17 cellular contexts compared by ENCODE assay signal in the genomic region with DNA sequence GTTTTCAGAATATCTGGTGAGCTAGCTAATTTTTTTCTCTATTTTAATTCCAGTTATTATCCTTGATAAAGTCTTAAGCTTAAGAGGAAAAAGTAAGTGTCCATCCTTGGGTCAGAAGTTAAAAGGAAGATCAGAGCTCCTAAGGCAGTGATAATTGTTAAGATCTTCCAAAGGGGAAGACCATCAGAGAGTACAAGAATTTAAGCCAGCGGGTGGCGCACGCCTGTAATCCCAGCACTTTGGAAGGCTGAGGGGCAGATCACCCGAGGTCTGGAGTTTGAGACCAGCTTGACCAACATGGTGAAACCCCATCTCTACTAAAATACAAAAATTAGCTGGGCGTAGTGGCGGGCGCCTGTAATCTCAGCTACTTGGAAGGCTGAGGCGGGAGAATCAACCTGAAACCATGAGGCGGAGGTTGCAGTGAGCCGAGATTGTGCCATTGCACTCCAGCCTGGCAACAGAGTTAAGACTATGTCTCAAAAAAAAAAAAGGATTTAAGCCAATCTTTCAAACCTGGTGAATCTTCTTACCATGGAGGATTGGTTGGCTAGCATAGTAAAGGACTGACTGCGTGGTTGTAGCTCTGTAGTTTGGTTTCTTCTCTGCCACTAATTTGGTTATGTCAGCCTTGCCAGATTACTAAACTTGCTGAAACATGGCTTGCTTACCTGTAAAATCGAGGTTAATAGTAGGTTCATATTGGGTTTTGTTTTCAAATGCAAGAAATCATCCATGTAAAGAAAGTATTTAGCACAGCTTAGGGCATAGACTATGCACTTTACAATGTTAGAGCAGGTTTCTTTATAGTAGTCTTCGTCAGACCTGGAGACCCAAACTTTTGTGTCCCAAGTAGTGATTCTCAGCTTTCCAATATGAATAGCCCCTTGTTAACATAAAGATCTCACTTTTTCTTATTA. TPM values are rescaled to one million over a fixed set of nuclear protein-coding genes. Genes with fewer than 3 reads are reported as not detected.
A peak's percentile ranks its signal among the peaks of the same experiment; 100 is the strongest.
DNase-seq lines count a peak whose midpoint lies in the region; ATAC-seq, FAIRE-seq and TF ChIP-seq lines count a peak whose summit lies in the region.
"Had no signal": no experiment of that assay in that cellular context is flagged by ENCODE, and none has a peak within 500 bp of the region (broad histone marks: within the 10 kb centered on the region; RNA-seq: fewer than 3 reads in every experiment).

No MANE protein-coding gene starts in this region.

- TF ChIP-seq POLR2A in K562 (conservative IDR thresholded peaks at IDR 0.05), result peak; percentile 46; the same call in 1 of the 2 replicates

- no peak overlapping the region for H3K4me3 ChIP-seq in H7 (ENCODE audit: insufficient read depth, low read depth, low read length)
- no peak overlapping the region for H3K4me3 ChIP-seq in K562
- no peak overlapping the region for H3K4me3 ChIP-seq in neural progenitor cell
- no peak overlapping the region for H3K4me3 ChIP-seq in naive thymus-derived CD4-positive, alpha-beta T cell (ENCODE audit: low read length)
- H3K4me3 ChIP-seq: A549, GM12878 had no signal

- 92% methylated on average over 13 of the region's 13 CpGs for WGBS in K562 (ENCODE audit: insufficient coverage, low coverage, missing lambda C conversion rate)

- DNase-seq in activated naive CD4-positive, alpha-beta T cell treated with anti-CD3 and anti-CD28 coated beads for 36 hours, result no peak
- DNase-seq in activated naive CD4-positive, alpha-beta T cell (lab: John Stamatoyannopoulos, UW), result no peak
- DNase-seq in H7 (peak; percentile 2), K562 (ENCODE audit: extremely low read depth in 1 of 4, low spot score in 3 of 4) (no peak), neural progenitor cell (ENCODE audit: low spot score) (no peak), GM20000 (ENCODE audit: low spot score) (no peak), NCI-H2196 treated with DMSO at 0.1 percent for 48 hours (lab: John Stamatoyannopoulos, UW; ENCODE audit: unreplicated experiment) (no peak)
- DNase-seq in naive thymus-derived CD4-positive, alpha-beta T cell, result no peak
- DNase-seq: AML-193, Calu3, DMS79, Karpas-422, NCI-H1105 treated with DMSO at 0.1 percent for 48 hours, NCI-H187, SIG-M5 had no signal

- intact Hi-C loops in activated naive CD4-positive, alpha-beta T cell treated with anti-CD3 and anti-CD28 coated beads for 36 hours (cut with micrococcal nuclease), result no loop called here
- intact Hi-C loops in K562 (cut with micrococcal nuclease), result no loop called here
- intact Hi-C loops in naive thymus-derived CD4-positive, alpha-beta T cell (cut with micrococcal nuclease), result no loop called here

- TF ChIP-seq RAD21 in K562 (CRISPR knock-in tag; conservative IDR thresholded peaks at IDR 0.05 in 1 of 2, IDR thresholded peaks at IDR 0.05 in 1 of 2), result no peak

- H3K4me1 Mint-ChIP-seq in activated naive CD4-positive, alpha-beta T cell treated with anti-CD3 and anti-CD28 coated beads for 36 hours (ENCODE audit: low read depth), result peaks cover 27% of the 10 kb centered on the region
- H3K4me1 Mint-ChIP-seq in neural progenitor cell, result no peaks in the 10 kb centered on the region
- H3K4me1 Mint-ChIP-seq in naive thymus-derived CD4-positive, alpha-beta T cell, result peaks cover 0 to 22% (median 4%) of the 10 kb centered on the region in 7 donors

- no peaks in the 10 kb centered on the region for H3K27me3 Mint-ChIP-seq in activated naive CD4-positive, alpha-beta T cell treated with anti-CD3 and anti-CD28 coated beads for 36 hours (ENCODE audit: low read depth)
- no peaks in the 10 kb centered on the region for H3K27me3 Mint-ChIP-seq in neural progenitor cell (ENCODE audit: insufficient read depth, low read depth)
- no peaks in the 10 kb centered on the region for H3K27me3 Mint-ChIP-seq in naive thymus-derived CD4-positive, alpha-beta T cell

- in situ Hi-C loops in K562 (cut with MboI), result no loop called here

- no peaks in the 10 kb centered on the region for H3K9me1 ChIP-seq in K562 (ENCODE audit: control insufficient read depth, insufficient read depth, low read length)

- H3K9me3 Mint-ChIP-seq in activated naive CD4-positive, alpha-beta T cell treated with anti-CD3 and anti-CD28 coated beads for 36 hours, result no peaks in the 10 kb centered on the region
- H3K9me3 Mint-ChIP-seq in neural progenitor cell, result no peaks in the 10 kb centered on the region
- H3K9me3 Mint-ChIP-seq in naive thymus-derived CD4-positive, alpha-beta T cell, result no peaks in the 10 kb centered on the region

- POLR2A ChIA-PET in K562 (lab: Yijun Ruan, JAX), result interaction anchor here (0.6 to 3.2 kb wide), 6 partner anchors 10 to 1385 kb away, joined by 3 to 25 read pairs (median 4); a partner anchor contains a TSS
- POLR2A ChIA-PET in naive thymus-derived CD4-positive, alpha-beta T cell (lab: Charles Lee), result interaction anchor here (1.2 kb wide), 1 partner anchor 9 kb away, joined by 3 read pairs; no protein-coding TSS in a partner anchor

- no peak overlapping the region for H2AFZ ChIP-seq in K562 (ENCODE audit: low read depth, low read length)
- H2AFZ ChIP-seq in neural progenitor cell (replicated peaks), result no peak overlapping the region

- H3K4me2 ChIP-seq in K562 (ENCODE audit: insufficient read depth, low read length) (no peak overlapping the region), neural progenitor cell (no peak overlapping the region)
- H3K4me2 ChIP-seq: A549 had no signal

- H3K9ac ChIP-seq in K562 (ENCODE audit: insufficient read depth in 1 of 2, low read depth in 2 of 2, low read length in 2 of 2), result no peak overlapping the region
- H3K9ac ChIP-seq in neural progenitor cell, result no peak overlapping the region

- TF ChIP-seq EP300 in K562 (IDR thresholded peaks at IDR 0.05; ENCODE audit: low read length), result no peak

- peak in 2 of 3 experiments; percentile 17 to 21; a peak in 1 of 6 replicates for TF ChIP-seq CTCF in K562 (IDR thresholded peaks at IDR 0.05 in 2 of 3, conservative IDR thresholded peaks at IDR 0.05 in 1 of 3; ENCODE audit: insufficient read depth in 2 of 3, low read depth in 1 of 3, low read length in 3 of 3)
- TF ChIP-seq CTCF in neural progenitor cell (IDR thresholded peaks at IDR 0.05), result no peak
- no peak for TF ChIP-seq CTCF in GM20000 (IDR thresholded peaks at IDR 0.05; ENCODE audit: extremely low read depth, missing control alignments)

- H3K36me3 Mint-ChIP-seq in activated naive CD4-positive, alpha-beta T cell treated with anti-CD3 and anti-CD28 coated beads for 36 hours (ENCODE audit: low read depth), result peaks cover 49% of the 10 kb centered on the region
- H3K36me3 Mint-ChIP-seq in neural progenitor cell, result peaks cover 32% of the 10 kb centered on the region
- H3K36me3 Mint-ChIP-seq in naive thymus-derived CD4-positive, alpha-beta T cell, result peaks cover 9 to 49% (median 22%) of the 10 kb centered on the region in 5 donors

- H3K4me1 ChIP-seq in K562 (replicated peaks in 1 of 2; ENCODE audit: control insufficient read depth in 2 of 2, insufficient read depth in 2 of 2, low read length in 2 of 2) (no peaks in the 10 kb centered on the region), neural progenitor cell (no peaks in the 10 kb centered on the region)
- H3K4me1 ChIP-seq in naive thymus-derived CD4-positive, alpha-beta T cell (ENCODE audit: control insufficient read depth in 2 of 2, insufficient read depth in 2 of 2, low read length in 2 of 2), result no peaks in the 10 kb centered on the region

- peak; percentile 11 for FAIRE-seq in K562 (lab: Jason Lieb, UNC)
- FAIRE-seq: A549, GM12878 had no signal

- H3K79me2 ChIP-seq in K562 (ENCODE audit: control insufficient read depth, insufficient read depth, low read length), result no peaks in the 10 kb centered on the region
- peaks cover 4% of the 10 kb centered on the region for H3K79me2 ChIP-seq in neural progenitor cell (ENCODE audit: low read depth)

- H3K27ac Mint-ChIP-seq in activated naive CD4-positive, alpha-beta T cell treated with anti-CD3 and anti-CD28 coated beads for 36 hours, result peak overlapping the region; percentile 36
- no peak overlapping the region for H3K27ac Mint-ChIP-seq in neural progenitor cell
- peak overlapping the region in 4 of 9 donors; percentile 19 to 56 (median 44) for H3K27ac Mint-ChIP-seq in naive thymus-derived CD4-positive, alpha-beta T cell

- H3K27me3 ChIP-seq in H7 (ENCODE audit: control insufficient read depth, insufficient read depth, low read length), result no peaks in the 10 kb centered on the region
- H3K27me3 ChIP-seq in K562 (ENCODE audit: control insufficient read depth in 2 of 2, insufficient read depth in 2 of 2, low read length in 2 of 2), result no peaks in the 10 kb centered on the region
- H3K27me3 ChIP-seq in neural progenitor cell, result no peaks in the 10 kb centered on the region
- H3K27me3 ChIP-seq in naive thymus-derived CD4-positive, alpha-beta T cell (ENCODE audit: control insufficient read depth in 2 of 2, insufficient read depth in 2 of 2, low read length in 2 of 2), result no peaks in the 10 kb centered on the region

- H3K9me3 ChIP-seq in K562 (replicated peaks; ENCODE audit: control insufficient read depth, insufficient read depth, low read depth, low read length) (no peaks in the 10 kb centered on the region), neural progenitor cell (ENCODE audit: low read depth) (no peaks in the 10 kb centered on the region)
- H3K9me3 ChIP-seq in naive thymus-derived CD4-positive, alpha-beta T cell (ENCODE audit: control insufficient read depth in 2 of 3, low read length in 3 of 3), result no peaks in the 10 kb centered on the region
- H3K9me3 ChIP-seq: A549 had no signal

- CTCF ChIA-PET in activated naive CD4-positive, alpha-beta T cell treated with anti-CD3 and anti-CD28 coated beads for 36 hours (lab: Charles Lee), result interaction anchor here (0.6 kb wide), 1 partner anchor 17 kb away, joined by 4 read pairs; no protein-coding TSS in a partner anchor
- CTCF ChIA-PET in K562 (lab: Yijun Ruan, JAX; ENCODE audit: low intra/inter-chr PET ratio), result no interaction called here
- CTCF ChIA-PET in naive thymus-derived CD4-positive, alpha-beta T cell (lab: Charles Lee), result interaction anchor here (1.5 kb wide), 1 partner anchor 9 kb away, joined by 4 read pairs; no protein-coding TSS in a partner anchor

- H3K36me3 ChIP-seq in H7 (replicated peaks; ENCODE audit: control insufficient read depth, insufficient read depth, low read length), result peaks cover 43% of the 10 kb centered on the region
- peaks cover 77% of the 10 kb centered on the region for H3K36me3 ChIP-seq in K562 (ENCODE audit: control insufficient read depth, insufficient read depth, low read length)
- peaks cover 39% of the 10 kb centered on the region for H3K36me3 ChIP-seq in neural progenitor cell
- peaks cover 16 to 72% (median 31%) of the 10 kb centered on the region in 3 experiments for H3K36me3 ChIP-seq in naive thymus-derived CD4-positive, alpha-beta T cell (ENCODE audit: control insufficient read depth in 2 of 3, insufficient read depth in 3 of 3, low read length in 3 of 3)

- BruUV-seq in K562 (replicated peaks; lab: Mats Ljungman, UMichigan), result no TSS peak

- no peaks in the 10 kb centered on the region for H4K20me1 ChIP-seq in K562 (replicated peaks; ENCODE audit: control insufficient read depth, insufficient read depth, low read length)
- peaks cover 29% of the 10 kb centered on the region for H4K20me1 ChIP-seq in neural progenitor cell (ENCODE audit: low read depth)

- no peak overlapping the region for H3K4me3 Mint-ChIP-seq in activated naive CD4-positive, alpha-beta T cell treated with anti-CD3 and anti-CD28 coated beads for 36 hours
- no peak overlapping the region for H3K4me3 Mint-ChIP-seq in neural progenitor cell
- no peak overlapping the region for H3K4me3 Mint-ChIP-seq in naive thymus-derived CD4-positive, alpha-beta T cell

- H3K27ac ChIP-seq in K562 (ENCODE audit: extremely low read depth, low read depth, low read length), result no peak overlapping the region
- peak overlapping the region; percentile 5 for H3K27ac ChIP-seq in neural progenitor cell
- no peak overlapping the region for H3K27ac ChIP-seq in naive thymus-derived CD4-positive, alpha-beta T cell (ENCODE audit: low read depth, low read length)
- H3K27ac ChIP-seq: A549 had no signal

- peaks cover 55% of the 10 kb centered on the region for H3F3A ChIP-seq in neural progenitor cell (ENCODE audit: low read depth)

- peak; percentile 59 for ATAC-seq in K562
- no peak for ATAC-seq in naive thymus-derived CD4-positive, alpha-beta T cell
- ATAC-seq: A549, GM12878 had no signal

RNA-seq across cellular contexts. Expression of a gene that starts 15.9 kb away (rescaled TPM):
- total RNA-seq in activated naive CD4-positive, alpha-beta T cell treated with anti-CD3 and anti-CD28 coated beads for 36 hours, result 10 to 100 TPM; 58.1 to 58.5 TPM
- 268 and 318 TPM in 2 replicates for total RNA-seq in H7 (2014; rRNA removed; shearing (Covaris generic))
- 26.5 and 51.2 TPM in 2 replicates for total RNA-seq in K562 (2011; cell fraction: chromatin; rRNA removed; ENCODE audit: low replicate concordance)
- 19.3 and 20.1 TPM in 2 replicates for total RNA-seq in K562 (2011; cell fraction: nucleolus; rRNA removed)
- total RNA-seq in K562 (2011; cell fraction: nucleoplasm; rRNA removed), result 46.7 and 64.7 TPM in 2 replicates
- total RNA-seq in K562 (2014; rRNA removed) (68.9 and 72.4 TPM in 2 replicates), K562 (2014; rRNA removed; fragmentation: Illumina TruSeq; extraction: Trizol) (81.7 and 86.5 TPM in 2 replicates), K562 (2015; rRNA removed; fragmentation: Illumina TruSeq; extraction: Trizol) (76.2 and 83.4 TPM in 2 replicates), K562 (2021) (86.0 and 87.8 TPM in 2 replicates), neural progenitor cell (ENCODE audit: low replicate concordance) (99.6 and 130 TPM in 2 replicates)
- polyA plus RNA-seq in K562 (2011; rRNA removed) (95.0 and 139 TPM in 2 replicates), K562 (2014; fragmentation: Illumina TruSeq; extraction: Trizol) (91.4 and 103 TPM in 2 replicates), K562 (2014; fragmentation: Nextera tagmentation; extraction: Ambion mirVana) (10 to 100 TPM; 11.5 to 17.6 TPM), K562 (2014; rRNA removed) (85.1 and 87.2 TPM in 2 replicates)
- 53.8 and 59.9 TPM in 2 replicates for polyA plus RNA-seq in K562 (2011; cell fraction: cytosol; rRNA removed)
- 18.7 and 19.1 TPM in 2 replicates for polyA plus RNA-seq in K562 (2011; cell fraction: nucleus; rRNA removed)
- polyA plus RNA-seq in K562 (2012), result 69.5 and 81.6 TPM in 2 replicates
- 81.6 and 94.1 TPM in 2 replicates for polyA minus RNA-seq in K562 (2011; rRNA and poly(A)+ RNA removed)
- polyA minus RNA-seq in K562 (2011; cell fraction: cytosol; rRNA and poly(A)+ RNA removed), result 33.5 and 47.6 TPM in 2 replicates
- 10.1 and 12.8 TPM in 2 replicates for polyA minus RNA-seq in K562 (2011; cell fraction: nucleus; rRNA and poly(A)+ RNA removed)
- 10 to 100 TPM; 63.7 to 74.7 (median 70.2) TPM for total RNA-seq in naive thymus-derived CD4-positive, alpha-beta T cell
- polyA plus RNA-seq in naive thymus-derived CD4-positive, alpha-beta T cell, result 100 to 1,000 TPM in 1 of 2 donors, 10 to 100 TPM in 1; 87.3 to 103 TPM

RNA-seq across cellular contexts. Expression of a gene that starts 19.2 kb away (rescaled TPM):
- total RNA-seq in activated naive CD4-positive, alpha-beta T cell treated with anti-CD3 and anti-CD28 coated beads for 36 hours, result 100 to 1,000 TPM; 226 TPM
- total RNA-seq in H7 (2014; rRNA removed; shearing (Covaris generic)), result 677 and 731 TPM in 2 replicates
- total RNA-seq in K562 (2011; cell fraction: chromatin; rRNA removed; ENCODE audit: low replicate concordance), result 66.1 and 87.1 TPM in 2 replicates
- total RNA-seq in K562 (2011; cell fraction: nucleolus; rRNA removed), result 111 and 135 TPM in 2 replicates
- 140 and 150 TPM in 2 replicates for total RNA-seq in K562 (2011; cell fraction: nucleoplasm; rRNA removed)
- total RNA-seq in K562 (2014; rRNA removed), result 1,178 and 1,281 TPM in 2 replicates
- 1,116 and 1,227 TPM in 2 replicates for total RNA-seq in K562 (2014; rRNA removed; fragmentation: Illumina TruSeq; extraction: Trizol)
- total RNA-seq in K562 (2015; rRNA removed; fragmentation: Illumina TruSeq; extraction: Trizol), result 976 and 1,027 TPM in 2 replicates
- 499 and 523 TPM in 2 replicates for total RNA-seq in K562 (2021)
- 839 and 1,074 TPM in 2 replicates for polyA plus RNA-seq in K562 (2011; rRNA removed)
- polyA plus RNA-seq in K562 (2011; cell fraction: cytosol; rRNA removed), result 254 and 811 TPM in 2 replicates
- 160 and 368 TPM in 2 replicates for polyA plus RNA-seq in K562 (2011; cell fraction: nucleus; rRNA removed)
- 421 and 1,566 TPM in 2 replicates for polyA plus RNA-seq in K562 (2012)
- 1,614 and 1,625 TPM in 2 replicates for polyA plus RNA-seq in K562 (2014; fragmentation: Illumina TruSeq; extraction: Trizol)
- polyA plus RNA-seq in K562 (2014; fragmentation: Nextera tagmentation; extraction: Ambion mirVana), result 1,000 to 10,000 TPM; 2,515 to 2,737 TPM
- polyA plus RNA-seq in K562 (2014; rRNA removed), result 1,487 and 1,540 TPM in 2 replicates
- 775 and 778 TPM in 2 replicates for polyA minus RNA-seq in K562 (2011; rRNA and poly(A)+ RNA removed)
- polyA minus RNA-seq in K562 (2011; cell fraction: cytosol; rRNA and poly(A)+ RNA removed), result 126 and 154 TPM in 2 replicates
- polyA minus RNA-seq in K562 (2011; cell fraction: nucleus; rRNA and poly(A)+ RNA removed), result 43.4 and 90.9 TPM in 2 replicates
- total RNA-seq in neural progenitor cell (ENCODE audit: low replicate concordance), result 414 and 738 TPM in 2 replicates
- total RNA-seq in naive thymus-derived CD4-positive, alpha-beta T cell, result 100 to 1,000 TPM in 4 of 5 experiments, 10 to 100 TPM in 1; 95.1 to 128 (median 115) TPM
- polyA plus RNA-seq in naive thymus-derived CD4-positive, alpha-beta T cell, result 100 to 1,000 TPM; 615 to 715 TPM

Comparison
In these comparisons a context has a peak if more than half of its experiments do, and no peak if none do; other contexts are left out.
1. CTCF ChIP-seq: peak in K562 (2 of 3); none in neural progenitor cell (single experiment) and GM20000 (single experiment).